ENCODE assay signal across 18 cellular contexts in the genomic region with DNA sequence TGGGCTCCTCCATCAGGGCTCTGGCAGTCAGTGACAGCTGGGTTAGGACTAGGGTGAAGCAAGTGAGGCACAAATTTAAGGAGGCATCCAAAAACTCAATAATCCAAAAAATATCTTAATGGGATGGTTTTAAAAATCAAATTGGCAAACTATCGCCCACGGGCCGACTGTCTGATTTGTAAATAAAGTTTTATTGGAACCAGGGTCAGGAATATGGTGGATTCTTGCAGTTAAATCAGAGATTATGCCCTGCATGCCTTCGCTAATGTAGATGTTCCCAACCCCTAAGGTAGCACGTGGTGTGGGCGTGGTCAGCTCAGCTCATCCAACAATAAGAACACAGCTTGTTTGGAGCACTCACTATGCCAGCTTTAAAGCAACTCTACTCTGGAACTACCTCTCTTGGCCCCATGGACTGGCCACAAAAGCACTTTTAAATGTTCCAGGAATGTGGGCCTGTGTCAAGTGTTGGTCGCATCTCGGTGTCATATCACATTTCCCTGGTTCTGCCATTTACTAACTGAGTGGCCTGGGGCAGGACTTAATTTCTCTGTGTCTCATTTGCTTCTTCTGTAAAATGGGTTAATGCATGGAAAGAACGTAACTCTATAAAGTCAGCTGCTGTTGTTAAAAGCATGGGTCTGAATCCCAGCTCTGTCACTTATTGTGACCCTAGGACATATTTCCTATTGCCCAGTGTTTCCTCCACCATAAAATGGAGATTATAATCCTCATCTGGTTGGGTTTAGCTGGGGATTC. TPM values are rescaled to one million over a fixed set of nuclear protein-coding genes. Genes with fewer than 3 reads are reported as not detected.
DNase-seq lines count a peak whose midpoint lies in the region; ATAC-seq and TF ChIP-seq lines count a peak whose summit lies in the region.
"Had no signal": no experiment of that assay in that cellular context is flagged by ENCODE, and none has a peak within 500 bp of the region (broad histone marks: within the 10 kb centered on the region; RNA-seq: fewer than 3 reads in every experiment).

No MANE protein-coding gene starts in this region.

- H2BK20ac ChIP-seq in H9 (ENCODE audit: low read depth, low read length, poor library complexity, severe bottlenecking), result no peak overlapping the region

- peaks cover 5% of the 10 kb centered on the region; the same call in 1 of the 2 replicates for H3K79me2 ChIP-seq in H9 (ENCODE audit: insufficient read depth, low read length)

- H3K27me3 ChIP-seq in H9 (ENCODE audit: insufficient read depth, low read length), result no peaks in the 10 kb centered on the region
- H3K27me3 ChIP-seq: brain microvascular endothelial cell, stomach, upper lobe of left lung had no signal

- no CpG with 5 or more reads among the region's 9 CpGs for WGBS in H9 (ENCODE audit: extremely low coverage, insufficient read length, low lambda C conversion rate)

- peaks cover 0 to 3% of the 10 kb centered on the region in 2 experiments; a peak in 1 of 5 replicates for H3K9me3 Mint-ChIP-seq in H9
- H3K9me3 Mint-ChIP-seq: activated CD4-positive, alpha-beta memory T cell treated with anti-CD3 and anti-CD28 coated beads for 36 hours; activated naive CD4-positive, alpha-beta T cell treated with anti-CD3 and anti-CD28 coated beads, Interleukin-2, amount 50 U/mL, for 72 hours; activated T-cell treated with anti-CD3 and anti-CD28 coated beads, Interleukin-2, amount 50 U/mL, for 4 hours; IgD-negative memory B cell had no signal

- no peak overlapping the region for H3K18ac ChIP-seq in H9 (ENCODE audit: insufficient read length, low read depth, low read length)

- peaks cover 7% of the 10 kb centered on the region for H3K79me1 ChIP-seq in H9 (ENCODE audit: insufficient read depth, low read depth, low read length, poor library complexity, severe bottlenecking)

- no peak overlapping the region for H4K8ac ChIP-seq in H9 (replicated peaks; ENCODE audit: insufficient read length, low read depth, low read length)

- no peak overlapping the region for H2BK12ac ChIP-seq in H9 (ENCODE audit: insufficient read length, low read depth, low read length)

- H3K14ac ChIP-seq in H9 (ENCODE audit: insufficient read depth, low read length), result no peak overlapping the region

- peaks cover 53 to 54% of the 10 kb centered on the region in 2 experiments for H3K4me1 Mint-ChIP-seq in H9

- intact Hi-C loops in left colon (cut with DNase I, micrococcal nuclease), result loop anchor here (10.0 kb wide), 2 partner anchors 117 to 157 kb away; no protein-coding TSS in a partner anchor

- DNase-seq in H9 (no peak), left colon (peak in 1 of 2 donors; percentile 14), NCI-H2171 treated with DMSO at 0.1 percent for 48 hours (lab: John Stamatoyannopoulos, UW) (no peak), GM10266 (ENCODE audit: extremely low spot score) (no peak)
- DNase-seq in activated naive CD4-positive, alpha-beta T cell treated with anti-CD3 and anti-CD28 coated beads, Interleukin-2, amount 50 U/mL, for 16 hours, result no peak
- DNase-seq: foreskin melanocyte, upper lobe of left lung had no signal

- no peak overlapping the region for H3K23ac ChIP-seq in H9 (ENCODE audit: insufficient read length, low read depth, low read length)

- no peak overlapping the region for H2AK5ac ChIP-seq in H9 (ENCODE audit: insufficient read length, low read length)

- H3K27ac ChIP-seq in 22Rv1 (peak overlapping the region; percentile 90), H9 (ENCODE audit: insufficient read length, low read depth, low read length) (no peak overlapping the region), VCaP (peak overlapping the region; percentile 79)
- H3K27ac ChIP-seq: brain microvascular endothelial cell, stomach, upper lobe of left lung had no signal

- no peak overlapping the region for H3K4ac ChIP-seq in H9 (ENCODE audit: low read depth, low read length)

- peak overlapping the region; percentile 78 to 85; a peak in 4 of 5 replicates for H3K4me3 Mint-ChIP-seq in H9
- H3K4me3 Mint-ChIP-seq: activated CD4-positive, alpha-beta memory T cell treated with anti-CD3 and anti-CD28 coated beads for 36 hours; activated T-cell treated with anti-CD3 and anti-CD28 coated beads, Interleukin-2, amount 50 U/mL, for 4 hours had no signal

- no peak overlapping the region for H4K5ac ChIP-seq in H9 (ENCODE audit: insufficient read length, low read depth, low read length)

- no peak overlapping the region for H4K91ac ChIP-seq in H9 (ENCODE audit: insufficient read length, low read depth, low read length)

- H3K23me2 ChIP-seq in H9 (ENCODE audit: insufficient read length, low read depth, low read length, poor library complexity, severe bottlenecking), result peaks cover 4% of the 10 kb centered on the region

- no peak overlapping the region for H2BK120ac ChIP-seq in H9 (ENCODE audit: low read depth, low read length, poor library complexity, severe bottlenecking)

- H3K27me3 Mint-ChIP-seq in H9 (ENCODE audit: low read depth), result no peaks in the 10 kb centered on the region
- H3K27me3 Mint-ChIP-seq: activated CD4-positive, alpha-beta memory T cell treated with anti-CD3 and anti-CD28 coated beads for 36 hours; IgD-negative memory B cell had no signal

- H3K36me3 Mint-ChIP-seq in H9 (ENCODE audit: insufficient read depth in 1 of 3, low read depth in 3 of 3), result peaks cover 28 to 56% (median 52%) of the 10 kb centered on the region in 3 experiments

- H3T11ph ChIP-seq in H9 (ENCODE audit: low read length), result no peak overlapping the region

- peaks cover 2% of the 10 kb centered on the region for H4K20me1 ChIP-seq in H9 (ENCODE audit: control insufficient read depth, insufficient read depth, insufficient read length)

- peak overlapping the region; percentile 83 for H3K4me2 ChIP-seq in H9 (ENCODE audit: insufficient read depth, insufficient read length, low read length)

- H3K9me3 ChIP-seq in H9 (ENCODE audit: control insufficient read depth, low read depth, low read length), result no peaks in the 10 kb centered on the region
- H3K9me3 ChIP-seq: HAP-1, stomach, upper lobe of left lung had no signal

- H3K9ac ChIP-seq in H9 (ENCODE audit: extremely low read depth, insufficient read length, low read length), result no peak overlapping the region

- H3K27ac Mint-ChIP-seq in H9, result no peak overlapping the region
- H3K27ac Mint-ChIP-seq: activated CD4-positive, alpha-beta memory T cell treated with anti-CD3 and anti-CD28 coated beads for 36 hours had no signal

- TF ChIP-seq CTCF in 22Rv1 (IDR thresholded peaks at IDR 0.05) (no peak), H9 (conservative IDR thresholded peaks at IDR 0.05) (no peak), VCaP (conservative IDR thresholded peaks at IDR 0.05) (no peak), GM10266 (IDR thresholded peaks at IDR 0.05; ENCODE audit: control insufficient read depth, insufficient read depth, low read depth, missing control alignments) (no peak)

- H3K4me1 ChIP-seq in H9 (ENCODE audit: insufficient read depth, low read length), result peaks cover 11% of the 10 kb centered on the region; the same call in 1 of the 2 replicates

- no peak overlapping the region for H3K56ac ChIP-seq in H9 (ENCODE audit: insufficient read length, low read depth, low read length)

- no peak overlapping the region for H2AFZ ChIP-seq in H9 (ENCODE audit: low read length)

- H2BK15ac ChIP-seq in H9 (ENCODE audit: low read depth, low read length), result no peak overlapping the region

- ATAC-seq in left colon (peak; percentile 31), GM21528 (IDR thresholded peaks at IDR 0.05; ENCODE audit: low FRiP score, unreplicated experiment) (no peak)
- ATAC-seq: sciatic nerve had no signal

- no peak overlapping the region for H2BK5ac ChIP-seq in H9 (ENCODE audit: insufficient read length, low read length)

RNA-seq across cellular contexts. Expression of a gene that starts 7.0 kb away (rescaled TPM):
- 21.1 and 21.5 TPM in 2 replicates for total RNA-seq in H9 (2021)
- 1 to 10 TPM; 7.9 to 9.5 TPM for total RNA-seq in left colon

RNA-seq across cellular contexts. Expression of a gene that starts 27.2 kb away (rescaled TPM):
- 8.2 and 9.9 TPM in 2 replicates for total RNA-seq in H9 (2021)
- 10 to 100 TPM; 29.1 to 29.6 TPM for total RNA-seq in left colon
- total RNA-seq: activated CD4-positive, alpha-beta memory T cell treated with anti-CD3 and anti-CD28 coated beads for 36 hours; activated T-cell treated with anti-CD3 and anti-CD28 coated beads, Interleukin-2, amount 50 U/mL, for 4 hours had no signal

RNA-seq across cellular contexts. Expression of a gene that starts 31.0 kb away (rescaled TPM):
- total RNA-seq in H9 (2021) (15.2 and 17.5 TPM in 2 replicates), left colon (under 1 TPM; 0.39 to 0.92 TPM)
- total RNA-seq: activated naive CD4-positive, alpha-beta T cell treated with anti-CD3 and anti-CD28 coated beads, Interleukin-2, amount 50 U/mL, for 72 hours had no signal
